Comparison of ENCODE assay signal across 14 cellular contexts in genomic region chr1:223175633-223176032, GRCh38.
A peak's percentile ranks its signal among the peaks of the same experiment; 100 is the strongest.
DNase-seq lines count a peak whose midpoint lies in the region; ATAC-seq and TF ChIP-seq lines count a peak whose summit lies in the region.
"Had no signal": no experiment of that assay in that cellular context is flagged by ENCODE, and none has a peak within 500 bp of the region (broad histone marks: within the 10 kb centered on the region; RNA-seq: fewer than 3 reads in every experiment).

No MANE protein-coding gene starts in this region.

- H3K27me3 ChIP-seq in BLaER1 treated with 17β-estradiol and CSF1 and Interleukin-3, amounts not matched to agents 10 nM and 100 nM: no peaks in the 10 kb centered on the region
- H3K27me3 ChIP-seq: SJSA1, transverse colon had no signal

- peak; percentile 73 for DNase-seq in NOMO-1 treated with dmso at 0.1 percent for 144 hours (lab: John Stamatoyannopoulos, UW; ENCODE audit: unreplicated experiment)
- DNase-seq in globus pallidus (ENCODE audit: low spot score): peak; percentile 56
- DNase-seq in pons (ENCODE audit: low spot score): peak; percentile 71
- DNase-seq in GM20000 (ENCODE audit: low spot score): no peak
- no peak for DNase-seq in NCI-H187 (lab: John Stamatoyannopoulos, UW)
- no peak for DNase-seq in effector CD4-positive, alpha-beta T cell
- DNase-seq: activated CD4-positive, alpha-beta T cell treated with anti-CD3 and anti-CD28 coated beads, Interleukin-2, amount 50 U/mL, for 4 hours; glutamatergic neuron; NCI-H2171; posterior cingulate gyrus; transverse colon had no signal

- no peak for TF ChIP-seq CTCF in GM20000 (IDR thresholded peaks at IDR 0.05; ENCODE audit: extremely low read depth, missing control alignments)

- H3K4me2 ChIP-seq in BLaER1 treated with 17β-estradiol and CSF1 and Interleukin-3, amounts not matched to agents 10 nM and 100 nM: peak overlapping the region in 7 of 11 experiments; percentile 36 to 93 (median 80); a peak in 15 of 22 replicates

- peak overlapping the region in 5 of 11 experiments; percentile 51 to 86 (median 79); a peak in 9 of 22 replicates for H3K9ac ChIP-seq in BLaER1 treated with 17β-estradiol and CSF1 and Interleukin-3, amounts not matched to agents 10 nM and 100 nM

- H3K4me1 ChIP-seq in BLaER1 treated with 17β-estradiol and CSF1 and Interleukin-3, amounts not matched to agents 10 nM and 100 nM: peaks cover 15 to 68% (median 46%) of the 10 kb centered on the region in 10 experiments
- H3K4me1 ChIP-seq: transverse colon had no signal

- no peaks in the 10 kb centered on the region; a peak in 1 of 22 replicates for H3K9me3 ChIP-seq in BLaER1 treated with 17β-estradiol and CSF1 and Interleukin-3, amounts not matched to agents 10 nM and 100 nM (replicated peaks in 1 of 11)
- H3K9me3 ChIP-seq: SJSA1, transverse colon had no signal

- no peaks in the 10 kb centered on the region for H4K20me1 ChIP-seq in BLaER1 treated with 17β-estradiol and CSF1 and Interleukin-3, amounts not matched to agents 10 nM and 100 nM

- H3K4me3 ChIP-seq in BLaER1 treated with 17β-estradiol and CSF1 and Interleukin-3, amounts not matched to agents 10 nM and 100 nM: peak overlapping the region in 2 of 10 experiments; percentile 4 to 29; a peak in 2 of 20 replicates
- H3K4me3 ChIP-seq: SJSA1, transverse colon had no signal

- no peaks in the 10 kb centered on the region for H3K36me3 ChIP-seq in BLaER1 treated with 17β-estradiol and CSF1 and Interleukin-3, amounts not matched to agents 10 nM and 100 nM
- H3K36me3 ChIP-seq: SJSA1, transverse colon had no signal

- H3K27ac ChIP-seq in BLaER1 treated with 17β-estradiol and CSF1 and Interleukin-3, amounts not matched to agents 10 nM and 100 nM: peak overlapping the region in 6 of 11 experiments; percentile 47 to 97 (median 88); a peak in 12 of 22 replicates
- H3K27ac ChIP-seq: SJSA1 had no signal

- no peak for ATAC-seq in HG02973 (IDR thresholded peaks at IDR 0.05; ENCODE audit: unreplicated experiment)

Comparison
In these comparisons a context has a peak if more than half of its experiments do, and no peak if none do; other contexts are left out.
1. DNase-seq: peak in NOMO-1 treated with dmso at 0.1 percent for 144 hours (single experiment), globus pallidus (single experiment) and pons (single experiment); none in GM20000 (single experiment), NCI-H187 (0 of 2) and effector CD4-positive, alpha-beta T cell (single experiment).